In the genomic region with DNA sequence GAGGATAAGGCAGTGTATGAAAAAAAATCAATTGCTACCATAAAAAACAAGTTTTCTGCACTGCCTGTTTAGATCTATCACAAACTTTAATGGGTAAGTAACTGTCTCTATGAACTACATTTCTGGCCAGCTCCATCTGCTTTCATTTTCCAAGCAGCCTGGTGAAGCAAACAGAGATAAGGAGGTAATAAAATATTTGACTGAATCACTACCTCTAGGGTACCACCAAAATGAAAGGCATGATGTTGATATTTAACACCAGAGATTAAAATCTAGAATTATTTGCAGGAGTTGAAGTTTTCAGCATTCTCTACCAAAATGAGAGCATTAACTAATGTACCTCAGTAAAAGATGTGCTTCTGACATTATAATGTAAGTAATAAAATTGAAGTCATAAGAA, we compare ENCODE assay signal across 16 cellular contexts.
DNase-seq lines count a peak whose midpoint lies in the region; TF ChIP-seq lines count a peak whose summit lies in the region.
"Had no signal": no experiment of that assay in that cellular context is flagged by ENCODE, and none has a peak within 500 bp of the region (broad histone marks: within the 10 kb centered on the region; RNA-seq: fewer than 3 reads in every experiment).

No MANE protein-coding gene starts in this region.

- H3K9me3 ChIP-seq in breast epithelium = peaks cover 4 to 11% of the 10 kb centered on the region in 2 donors

- intact Hi-C loops in breast epithelium (cut with DNase I; ENCODE audit: low total_unique reads) = no loop called here

- TF ChIP-seq CTCF in fibroblast of pulmonary artery (IDR thresholded peaks at IDR 0.05; ENCODE audit: low read length, missing control alignments) (no peak), breast epithelium (IDR thresholded peaks at IDR 0.05) (no peak)

- DNase-seq in AG20443 (ENCODE audit: low spot score) = peak; percentile 8
- peak; percentile 45 for DNase-seq in DMS 273 treated with DMSO at 0.1 percent for 48 hours (lab: John Stamatoyannopoulos, UW)
- DNase-seq in RPMI7951 (ENCODE audit: low read depth) = peak; percentile 3
- DNase-seq in fibroblast of pulmonary artery (ENCODE audit: low read depth) = peak; percentile 5
- no peak for DNase-seq in NCI-H2171 treated with DMSO at 0.1 percent for 48 hours (lab: John Stamatoyannopoulos, UW)
- no peak for DNase-seq in GM03348 (ENCODE audit: low spot score)
- DNase-seq in breast epithelium (ENCODE audit: low spot score in 2 of 2) = no peak
- DNase-seq: CD8-positive, alpha-beta T cell; GDM1; H7; HFFc6; KBM-7; NCI-H1092; NCI-H1436; NCI-H524; SHP77 had no signal

- H3K27me3 ChIP-seq in breast epithelium = no peaks in the 10 kb centered on the region

- H3K27ac ChIP-seq in breast epithelium = no peak overlapping the region

- no peaks in the 10 kb centered on the region for H3K36me3 ChIP-seq in breast epithelium

- H3K4me3 ChIP-seq in fibroblast of pulmonary artery (replicated peaks; ENCODE audit: low read depth, low read length) = no peak overlapping the region
- H3K4me3 ChIP-seq in breast epithelium = no peak overlapping the region

- H3K4me1 ChIP-seq in breast epithelium = no peaks in the 10 kb centered on the region

- TF ChIP-seq POLR2A in breast epithelium (IDR thresholded peaks at IDR 0.05) = no peak

Comparison
In these comparisons a context has a peak if more than half of its experiments do, and no peak if none do; other contexts are left out.
1. DNase-seq: peak in AG20443 (single experiment), DMS 273 treated with DMSO at 0.1 percent for 48 hours (single experiment), RPMI7951 (single experiment) and fibroblast of pulmonary artery (single experiment); none in NCI-H2171 treated with DMSO at 0.1 percent for 48 hours (single experiment), GM03348 (single experiment) and breast epithelium (0 of 2).